Comparison of ENCODE assay signal across 26 cellular contexts in genomic region chr10:98589007-98589406, GRCh38.
DNase-seq lines count a peak whose midpoint lies in the region; ATAC-seq, FAIRE-seq and TF ChIP-seq lines count a peak whose summit lies in the region.
"Had no signal": no experiment of that assay in that cellular context is flagged by ENCODE, and none has a peak within 500 bp of the region (broad histone marks: within the 10 kb centered on the region; RNA-seq: fewer than 3 reads in every experiment).

No MANE protein-coding gene starts in this region.

- H2BK12ac ChIP-seq in mesenchymal stem cell (ENCODE audit: low read length in 2 of 2): peak overlapping the region; percentile 22 to 83

- H2AFZ ChIP-seq in GM23248 (no peak overlapping the region), mesenchymal stem cell (ENCODE audit: low read depth, low read length) (no peak overlapping the region)

- no peaks in the 10 kb centered on the region for H3K9me2 ChIP-seq in GM23248 (ENCODE audit: insufficient read depth)

- H3K36me3 ChIP-seq in GM23248 (ENCODE audit: low read depth) (no peaks in the 10 kb centered on the region), bronchial epithelial cell (ENCODE audit: control insufficient read depth, insufficient read depth, low read length) (no peaks in the 10 kb centered on the region), mesenchymal stem cell (ENCODE audit: control insufficient read depth in 1 of 2, insufficient read depth in 2 of 2, low read depth in 1 of 2, low read length in 2 of 2) (no peaks in the 10 kb centered on the region)
- H3K36me3 ChIP-seq: adrenal gland, heart left ventricle, stomach had no signal

- H3K4me2 ChIP-seq in A549 (no peak overlapping the region), GM23248 (ENCODE audit: unreplicated experiment) (no peak overlapping the region), mesenchymal stem cell (ENCODE audit: low read length, poor library complexity, severe bottlenecking) (no peak overlapping the region)
- H3K4me2 ChIP-seq: smooth muscle cell had no signal

- H3K4me3 ChIP-seq in A549 (no peak overlapping the region), GM23248 (no peak overlapping the region), bronchial epithelial cell (ENCODE audit: low read depth, low read length) (no peak overlapping the region), mesenchymal stem cell (ENCODE audit: insufficient read depth in 1 of 2, low read depth in 1 of 2, low read length in 2 of 2) (no peak overlapping the region)
- H3K4me3 ChIP-seq: adrenal gland, GM12878, heart left ventricle, mucosa of descending colon, SK-N-MC, smooth muscle cell, stomach had no signal

- peak in 1 of 2 experiments; percentile 42 for DNase-seq in A549 (ENCODE audit: low read depth in 1 of 2, low spot score in 1 of 2)
- peak; percentile 83 for DNase-seq in GM23248
- DNase-seq in bronchial epithelial cell (ENCODE audit: low read depth): peak; percentile 23
- DNase-seq in mesenchymal stem cell: peak; percentile 69
- no peak for DNase-seq in NAMALWA (ENCODE audit: low spot score)
- DNase-seq: activated CD4-positive, alpha-beta T cell treated with anti-CD3 and anti-CD28 coated beads, Interleukin-2, amount 50 U/mL, for 4 hours; activated effector memory CD4-positive, alpha-beta T cell treated with anti-CD3 and anti-CD28 coated beads, Interleukin-2, amount 50 U/mL, for 16 hours; adrenal gland; GF-D8; heart left ventricle; KG1; left ventricle myocardium superior; mucosa of descending colon; NCI-H2029; NCI-H226; NK-92 treated with Interleukin-12 subunit alpha and Interleukin-12 subunit beta, amount 100 ng/mL, for 24 hours; stimulated activated CD4-positive, alpha-beta T cell treated with anti-CD3 and anti-CD28 coated beads, Interleukin-4, amount 100 ng/mL, for 24 hours; stomach had no signal

- 0 out of 3 replicates have a peak, but pooled peaks cover 6% of the 10 kb centered on the region for H3K4me1 ChIP-seq in A549
- peaks cover 16% of the 10 kb centered on the region for H3K4me1 ChIP-seq in GM23248 (ENCODE audit: insufficient read depth)
- H3K4me1 ChIP-seq in mesenchymal stem cell (ENCODE audit: control insufficient read depth, insufficient read depth, low read depth, low read length): no peaks in the 10 kb centered on the region
- H3K4me1 ChIP-seq: adrenal gland, heart left ventricle had no signal

- no peaks in the 10 kb centered on the region for H4K20me1 ChIP-seq in GM23248 (ENCODE audit: insufficient read depth)

- peak; percentile 63 to 65; a peak in 4 of 6 replicates for ATAC-seq in A549
- ATAC-seq in HG02798 (IDR thresholded peaks at IDR 0.05; ENCODE audit: poor library complexity, unreplicated experiment): no peak
- no peak for ATAC-seq in HG02623 (IDR thresholded peaks at IDR 0.05; ENCODE audit: unreplicated experiment)
- ATAC-seq in GM19023 (IDR thresholded peaks at IDR 0.05; ENCODE audit: unreplicated experiment): no peak
- ATAC-seq: GM12878, heart left ventricle, left ventricle myocardium superior, mucosa of descending colon had no signal

- CTCF ChIA-PET in A549 (lab: Yijun Ruan, JAX): interaction anchor here (0.9 to 1.1 kb wide), 2 partner anchors 13 to 122 kb away, joined by 3 read pairs; no protein-coding TSS in a partner anchor

- no peak for TF ChIP-seq POLR2A in A549 (IDR thresholded peaks at IDR 0.05; ENCODE audit: low read length)

- H3K9ac ChIP-seq in GM23248 (no peak overlapping the region), mesenchymal stem cell (ENCODE audit: low read length) (no peak overlapping the region)

- no peaks in the 10 kb centered on the region for H3K79me1 ChIP-seq in mesenchymal stem cell (replicated peaks; ENCODE audit: low read length, poor library complexity, severe bottlenecking)

- 0 out of 2 replicates have a peak, but pooled peaks cover 3% of the 10 kb centered on the region for H3K27me3 ChIP-seq in GM23248 (replicated peaks; ENCODE audit: insufficient read depth)
- H3K27me3 ChIP-seq in bronchial epithelial cell (ENCODE audit: control insufficient read depth, insufficient read depth, low read length): no peaks in the 10 kb centered on the region
- H3K27me3 ChIP-seq in mesenchymal stem cell (ENCODE audit: control insufficient read depth in 1 of 2, insufficient read depth in 1 of 2, low read length in 2 of 2): no peaks in the 10 kb centered on the region
- H3K27me3 ChIP-seq: adrenal gland, heart left ventricle, stomach had no signal

- no peak overlapping the region for H2BK5ac ChIP-seq in mesenchymal stem cell (ENCODE audit: low read depth, low read length, poor library complexity, severe bottlenecking)

- H3K79me2 ChIP-seq in GM23248 (ENCODE audit: insufficient read depth): no peaks in the 10 kb centered on the region

- H3F3A ChIP-seq in GM23248 (ENCODE audit: insufficient read depth): peaks cover 11% of the 10 kb centered on the region

- no peak overlapping the region for H2AK5ac ChIP-seq in mesenchymal stem cell (ENCODE audit: low read length, severe bottlenecking)

- H3K14ac ChIP-seq in mesenchymal stem cell (ENCODE audit: low read length in 2 of 2): peak overlapping the region in 1 of 2 experiments; percentile 53

- H3K23ac ChIP-seq in mesenchymal stem cell (ENCODE audit: low read length in 2 of 2): no peak overlapping the region

- in situ Hi-C loops in GM23248 (cut with MboI): no loop called here

- no peak overlapping the region for H3K4ac ChIP-seq in mesenchymal stem cell (ENCODE audit: low read depth in 1 of 2, low read length in 2 of 2)

- no peak overlapping the region for H2BK120ac ChIP-seq in mesenchymal stem cell (ENCODE audit: low read depth, low read length)

- no peak for TF ChIP-seq RAD21 in A549 (conservative IDR thresholded peaks at IDR 0.05 in 1 of 2, IDR thresholded peaks at IDR 0.05 in 1 of 2)

- peak overlapping the region; percentile 33 for H4K8ac ChIP-seq in mesenchymal stem cell (ENCODE audit: low read length)

- peak overlapping the region; percentile 28 to 30 for H3K18ac ChIP-seq in mesenchymal stem cell (ENCODE audit: low read depth in 1 of 2, low read length in 2 of 2)

- no peak overlapping the region for H3K27ac ChIP-seq in A549
- H3K27ac ChIP-seq in GM23248: peak overlapping the region; percentile 30
- H3K27ac ChIP-seq in mesenchymal stem cell (ENCODE audit: low read length, poor library complexity, severe bottlenecking): no peak overlapping the region
- H3K27ac ChIP-seq: SK-N-MC had no signal

- no peak for TF ChIP-seq CTCF in A549 (IDR thresholded peaks at IDR 0.05)
- no peak for TF ChIP-seq CTCF in bronchial epithelial cell (IDR thresholded peaks at IDR 0.05; ENCODE audit: insufficient read depth, low read length, severe bottlenecking)

- no peak for TF ChIP-seq EP300 in A549 (IDR thresholded peaks at IDR 0.05)

- POLR2A ChIA-PET in A549 (lab: Yijun Ruan, JAX): no interaction called here

- no peak for FAIRE-seq in A549 (lab: Jason Lieb, UNC)
- no peak for FAIRE-seq in bronchial epithelial cell (lab: Jason Lieb, UNC)
- FAIRE-seq: GM12878, GM19239, RCC 7860 had no signal

- H3K9me3 ChIP-seq in A549 (no peaks in the 10 kb centered on the region), GM23248 (ENCODE audit: low read depth) (no peaks in the 10 kb centered on the region), mesenchymal stem cell (ENCODE audit: control insufficient read depth, low read length) (no peaks in the 10 kb centered on the region)
- H3K9me3 ChIP-seq: adrenal gland, heart left ventricle, mucosa of descending colon, stomach had no signal

- H4K91ac ChIP-seq in mesenchymal stem cell (ENCODE audit: low read length): peak overlapping the region; percentile 54

- H2BK15ac ChIP-seq in mesenchymal stem cell (ENCODE audit: low read depth, poor library complexity, severe bottlenecking): no peak overlapping the region

- WGBS in A549 (ENCODE audit: missing lambda C conversion rate): 18% methylated on average over 3 of the region's 3 CpGs
- 32 to 36% methylated on average over 3 of the region's 3 CpGs for WGBS in GM23248 (ENCODE audit: low coverage in 1 of 2, low lambda C conversion rate in 2 of 2, missing lambda C conversion rate in 2 of 2), 2 experiments
- 60% methylated on average over 3 of the region's 3 CpGs for WGBS in mesenchymal stem cell

TF ChIP-seq in A549, 52 proteins besides CTCF, POLR2A, EP300 and RAD21:
- TF ChIP-seq RCOR1 (IDR thresholded peaks at IDR 0.05; ENCODE audit: low read depth, low read length) (no peak), MAFK (IDR thresholded peaks at IDR 0.05; ENCODE audit: partially characterized antibody) (peak; percentile 50), ZNF302 (CRISPR knock-in tag; IDR thresholded peaks at IDR 0.05) (no peak)

Comparison
In these comparisons a context has a peak if more than half of its experiments do, and no peak if none do; other contexts are left out.
1. ATAC-seq: peak in A549 (2 of 2); none in HG02798 (single experiment), HG02623 (single experiment) and GM19023 (single experiment).